Comparison of ENCODE assay signal across 2 cellular contexts in genomic region chr13:44329041-44329440, GRCh38. TPM values are rescaled to one million over a fixed set of nuclear protein-coding genes. Genes with fewer than 3 reads are reported as not detected.
"Had no signal": no experiment of that assay in that cellular context is flagged by ENCODE, and none has a peak within 500 bp of the region (broad histone marks: within the 10 kb centered on the region; RNA-seq: fewer than 3 reads in every experiment).

No MANE protein-coding gene starts in this region.

RNA-seq across cellular contexts. Expression of gene SERP2, which starts 44.6 kb away (rescaled TPM):
- total RNA-seq: G401, GM12878 had no signal
- polyA plus RNA-seq: GM12878 had no signal
